ENCODE assay signal across 1 cellular context in the genomic region with DNA sequence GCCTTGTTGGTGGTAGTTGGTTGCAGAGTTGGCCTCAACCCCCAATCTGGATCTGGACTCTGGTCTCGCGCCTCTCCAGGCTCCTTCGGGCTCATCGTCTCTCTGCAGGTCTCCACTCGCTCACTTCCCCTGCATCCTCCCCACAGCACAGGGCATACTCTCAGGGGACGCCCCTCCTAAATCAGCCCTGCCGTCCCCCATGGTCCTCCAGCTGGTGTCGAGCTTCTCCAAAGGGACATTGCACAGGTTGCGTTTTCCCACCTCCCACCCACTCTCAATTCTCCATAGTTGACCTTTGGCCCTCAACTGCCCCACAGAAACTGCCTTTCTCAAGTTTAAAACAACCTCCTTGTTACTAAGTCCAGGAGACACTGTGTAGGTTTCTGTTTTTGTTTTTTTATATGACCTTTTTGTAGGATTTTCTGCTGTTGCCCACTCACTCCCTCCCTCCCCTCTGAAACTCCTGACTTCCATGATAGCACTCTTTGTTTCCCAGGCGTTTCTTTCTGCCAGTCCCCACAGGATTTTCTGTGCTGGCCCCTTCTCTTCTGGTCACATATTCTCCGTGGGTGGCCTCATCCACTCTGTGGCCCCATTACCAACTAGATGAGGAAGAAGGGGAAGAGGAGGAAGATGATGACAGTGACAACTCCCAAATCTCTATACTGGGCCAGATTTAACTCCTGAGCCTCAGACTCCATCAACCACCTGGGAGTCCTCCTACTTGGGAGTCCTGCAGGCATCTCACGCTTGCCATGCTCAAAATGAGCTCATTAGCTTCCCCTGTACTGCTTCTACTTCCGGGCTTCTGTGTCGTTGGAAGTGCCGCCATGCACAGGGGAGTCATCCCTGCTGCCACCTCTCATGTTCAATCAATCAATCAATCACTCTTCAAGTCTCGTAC.
TF ChIP-seq lines count a peak whose summit lies in the region.

No MANE protein-coding gene starts in this region.

TF ChIP-seq in HEK293, 187 proteins besides CTCF, POLR2A, EP300 and RAD21 (continued from another document):
- TF ChIP-seq, protein P1, sequence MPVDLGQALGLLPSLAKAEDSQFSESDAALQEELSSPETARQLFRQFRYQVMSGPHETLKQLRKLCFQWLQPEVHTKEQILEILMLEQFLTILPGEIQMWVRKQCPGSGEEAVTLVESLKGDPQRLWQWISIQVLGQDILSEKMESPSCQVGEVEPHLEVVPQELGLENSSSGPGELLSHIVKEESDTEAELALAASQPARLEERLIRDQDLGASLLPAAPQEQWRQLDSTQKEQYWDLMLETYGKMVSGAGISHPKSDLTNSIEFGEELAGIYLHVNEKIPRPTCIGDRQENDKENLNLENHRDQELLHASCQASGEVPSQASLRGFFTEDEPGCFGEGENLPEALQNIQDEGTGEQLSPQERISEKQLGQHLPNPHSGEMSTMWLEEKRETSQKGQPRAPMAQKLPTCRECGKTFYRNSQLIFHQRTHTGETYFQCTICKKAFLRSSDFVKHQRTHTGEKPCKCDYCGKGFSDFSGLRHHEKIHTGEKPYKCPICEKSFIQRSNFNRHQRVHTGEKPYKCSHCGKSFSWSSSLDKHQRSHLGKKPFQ (tag by site-specific recombination; IDR thresholded peaks at IDR 0.05): no peak
